ENCODE assay signal across 16 cellular contexts in genomic region chr6:158861686-158862381, GRCh38. TPM values are rescaled to one million over a fixed set of nuclear protein-coding genes. Genes with fewer than 3 reads are reported as not detected.
DNase-seq lines count a peak whose midpoint lies in the region; ATAC-seq and TF ChIP-seq lines count a peak whose summit lies in the region.
"Had no signal": no experiment of that assay in that cellular context is flagged by ENCODE, and none has a peak within 500 bp of the region (broad histone marks: within the 10 kb centered on the region; RNA-seq: fewer than 3 reads in every experiment).

No MANE protein-coding gene starts in this region.

- H3K4me3 ChIP-seq in esophagus (ENCODE audit: low read depth in 1 of 2, low read length in 2 of 2) (no peak overlapping the region), thyroid gland (replicated peaks in 1 of 3) (no peak overlapping the region), neural progenitor cell (no peak overlapping the region)

- H3K27ac Mint-ChIP-seq in stimulated activated memory B cell treated with anti-CD40 and anti-IgM and Interleukin-4, amounts not matched to agents 10 μg/mL and 1 μg/mL and 100 μg/mL, for 72 hours: peak overlapping the region; percentile 7
- no peak overlapping the region for H3K27ac Mint-ChIP-seq in neural progenitor cell
- H3K27ac Mint-ChIP-seq: activated CD4-positive, alpha-beta memory T cell treated with anti-CD3 and anti-CD28 coated beads for 36 hours; activated T-helper 2 cell treated with anti-CD3 and anti-CD28 coated beads, Interferon-gamma antibody, Interleukin-2, Interleukin-4, amounts not matched to agents 10 μg/mL and 5 μg/mL and 100 μg/mL, durations not matched to agents 14 hours and 24 hours and 36 hours had no signal

- H3K79me2 ChIP-seq in neural progenitor cell (ENCODE audit: low read depth): no peaks in the 10 kb centered on the region

- H3K4me1 Mint-ChIP-seq in stimulated activated memory B cell treated with anti-CD40 and anti-IgM and Interleukin-4, amounts not matched to agents 10 μg/mL and 1 μg/mL and 100 μg/mL, for 72 hours: peaks cover 47% of the 10 kb centered on the region
- peaks cover 11% of the 10 kb centered on the region for H3K4me1 Mint-ChIP-seq in neural progenitor cell

- no peaks in the 10 kb centered on the region for H3K27me3 Mint-ChIP-seq in stimulated activated memory B cell treated with anti-CD40 and anti-IgM and Interleukin-4, amounts not matched to agents 10 μg/mL and 1 μg/mL and 100 μg/mL, for 72 hours
- H3K27me3 Mint-ChIP-seq in neural progenitor cell (ENCODE audit: insufficient read depth, low read depth): peaks cover 5% of the 10 kb centered on the region
- H3K27me3 Mint-ChIP-seq: activated CD4-positive, alpha-beta memory T cell treated with anti-CD3 and anti-CD28 coated beads for 36 hours; naive B cell had no signal

- DNase-seq in DMS79 treated with DMSO at 0.1 percent for 48 hours (lab: John Stamatoyannopoulos, UW): peak; percentile 14
- no peak for DNase-seq in DMS79 (lab: John Stamatoyannopoulos, UW)
- peak; percentile 36 for DNase-seq in NCI-H526 treated with DMSO at 0.1 percent for 48 hours (lab: John Stamatoyannopoulos, UW)
- DNase-seq in thyroid gland: no peak
- DNase-seq in neural progenitor cell (ENCODE audit: low spot score): no peak
- DNase-seq in activated CD8-positive, alpha-beta memory T cell treated with anti-CD3 and anti-CD28 coated beads for 24 hours: no peak
- DNase-seq: 8988T; activated CD4-positive, alpha-beta memory T cell treated with anti-CD3 and anti-CD28 coated beads for 36 hours; COR-L47; effector CD4-positive, alpha-beta T cell; MV-4-11; naive B cell; stimulated activated naive CD8-positive, alpha-beta T cell treated with anti-CD3 and anti-CD28 coated beads, Interleukin-15, Interleukin-2, amounts not matched to agents 100 U/mL and 50 U/mL, for 24 hours had no signal

- no peaks in the 10 kb centered on the region for H3K4me1 ChIP-seq in esophagus (ENCODE audit: control insufficient read depth in 2 of 2, insufficient read depth in 2 of 2, low read length in 1 of 2)
- H3K4me1 ChIP-seq in thyroid gland: peaks cover 26 to 27% of the 10 kb centered on the region in 2 donors
- no peaks in the 10 kb centered on the region for H3K4me1 ChIP-seq in neural progenitor cell

- no peaks in the 10 kb centered on the region for H4K20me1 ChIP-seq in neural progenitor cell (ENCODE audit: low read depth)

- H3F3A ChIP-seq in neural progenitor cell (ENCODE audit: low read depth): no peaks in the 10 kb centered on the region

- H3K36me3 Mint-ChIP-seq in stimulated activated memory B cell treated with anti-CD40 and anti-IgM and Interleukin-4, amounts not matched to agents 10 μg/mL and 1 μg/mL and 100 μg/mL, for 72 hours: no peaks in the 10 kb centered on the region
- H3K36me3 Mint-ChIP-seq in neural progenitor cell: no peaks in the 10 kb centered on the region
- H3K36me3 Mint-ChIP-seq: activated CD4-positive, alpha-beta memory T cell treated with anti-CD3 and anti-CD28 coated beads for 36 hours; naive B cell had no signal

- H3K9ac ChIP-seq in neural progenitor cell: no peak overlapping the region

- TF ChIP-seq CTCF in thyroid gland (IDR thresholded peaks at IDR 0.05) (no peak), neural progenitor cell (IDR thresholded peaks at IDR 0.05) (no peak)

- H3K4me2 ChIP-seq in neural progenitor cell: no peak overlapping the region

- H3K36me3 ChIP-seq in esophagus (ENCODE audit: control insufficient read depth in 2 of 2, insufficient read depth in 2 of 2, low read length in 1 of 2) (no peaks in the 10 kb centered on the region), thyroid gland (no peaks in the 10 kb centered on the region), neural progenitor cell (no peaks in the 10 kb centered on the region)

- H3K27ac ChIP-seq in esophagus (ENCODE audit: low read depth in 2 of 2, low read length in 1 of 2) (peak overlapping the region; percentile 86 to 92), thyroid gland (no peak overlapping the region), neural progenitor cell (no peak overlapping the region)

- H3K27me3 ChIP-seq in esophagus (ENCODE audit: control insufficient read depth in 1 of 2, insufficient read depth in 2 of 2, low read length in 2 of 2) (no peaks in the 10 kb centered on the region), thyroid gland (no peaks in the 10 kb centered on the region), neural progenitor cell (no peaks in the 10 kb centered on the region)

- H3K9me3 ChIP-seq in esophagus (ENCODE audit: control insufficient read depth in 2 of 2, insufficient read depth in 1 of 2, low read depth in 1 of 2, low read length in 1 of 2) (no peaks in the 10 kb centered on the region), thyroid gland (no peaks in the 10 kb centered on the region), neural progenitor cell (ENCODE audit: low read depth) (no peaks in the 10 kb centered on the region)

- WGBS in esophagus, 2 donors: 75 to 76% methylated on average over 4 of the region's 4 CpGs
- 84 to 92% methylated on average over 4 of the region's 4 CpGs for whole genome bisulfite sequencing in thyroid gland, 2 donors

- H3K4me3 Mint-ChIP-seq in stimulated activated memory B cell treated with anti-CD40 and anti-IgM and Interleukin-4, amounts not matched to agents 10 μg/mL and 1 μg/mL and 100 μg/mL, for 72 hours: no peak overlapping the region
- H3K4me3 Mint-ChIP-seq in neural progenitor cell: no peak overlapping the region
- H3K4me3 Mint-ChIP-seq: activated CD4-positive, alpha-beta memory T cell treated with anti-CD3 and anti-CD28 coated beads for 36 hours; naive B cell had no signal

- no peak for TF ChIP-seq POLR2A in thyroid gland (IDR thresholded peaks at IDR 0.05)

- intact Hi-C loops in thyroid gland (cut with DNase I): loop anchor here (10.0 kb wide), 1 partner anchor 157 kb away; no protein-coding TSS in a partner anchor

- ATAC-seq in stimulated activated memory B cell treated with anti-CD40 and anti-IgM and Interleukin-4, amounts not matched to agents 10 μg/mL and 1 μg/mL and 100 μg/mL, for 72 hours: no peak
- ATAC-seq: stimulated activated naive CD8-positive, alpha-beta T cell treated with anti-CD3 and anti-CD28 coated beads, Interleukin-15, Interleukin-2, amounts not matched to agents 100 U/mL and 50 U/mL, for 24 hours had no signal

- no peak overlapping the region for H2AFZ ChIP-seq in neural progenitor cell (replicated peaks)

- H3K9me3 Mint-ChIP-seq in stimulated activated memory B cell treated with anti-CD40 and anti-IgM and Interleukin-4, amounts not matched to agents 10 μg/mL and 1 μg/mL and 100 μg/mL, for 72 hours: no peaks in the 10 kb centered on the region
- peaks cover 2% of the 10 kb centered on the region for H3K9me3 Mint-ChIP-seq in neural progenitor cell
- H3K9me3 Mint-ChIP-seq: activated CD4-positive, alpha-beta memory T cell treated with anti-CD3 and anti-CD28 coated beads for 36 hours; activated T-helper 2 cell treated with anti-CD3 and anti-CD28 coated beads, Interferon-gamma antibody, Interleukin-2, Interleukin-4, amounts not matched to agents 10 μg/mL and 5 μg/mL and 100 μg/mL, durations not matched to agents 14 hours and 24 hours and 36 hours; naive B cell had no signal

RNA-seq across cellular contexts. Expression of gene EZR, which starts 42.7 kb away (rescaled TPM):
- polyA plus RNA-seq in esophagus: 100 to 1,000 TPM; 211 to 257 TPM
- 100 to 1,000 TPM; 221 to 412 (median 339) TPM for total RNA-seq in thyroid gland
- total RNA-seq in neural progenitor cell (ENCODE audit: low replicate concordance): 52.0 and 61.4 TPM in 2 replicates

Comparison
In these comparisons a context has a peak if more than half of its experiments do, and no peak if none do; other contexts are left out.
1. DNase-seq: peak in DMS79 treated with DMSO at 0.1 percent for 48 hours (single experiment) and NCI-H526 treated with DMSO at 0.1 percent for 48 hours (single experiment); none in DMS79 (single experiment), thyroid gland (0 of 2), neural progenitor cell (single experiment) and activated CD8-positive, alpha-beta memory T cell treated with anti-CD3 and anti-CD28 coated beads for 24 hours (single experiment).
2. H3K27ac ChIP-seq: peak in esophagus (2 of 2); none in thyroid gland (0 of 3) and neural progenitor cell (single experiment).